8 cellular contexts compared by ENCODE assay signal in genomic region chr17:51260960-51261958, GRCh38. TPM values are rescaled to one million over a fixed set of nuclear protein-coding genes. Genes with fewer than 3 reads are reported as not detected.
DNase-seq lines count a peak whose midpoint lies in the region; ATAC-seq and TF ChIP-seq lines count a peak whose summit lies in the region.

No MANE protein-coding gene starts in this region.

- peaks cover 44% of the 10 kb centered on the region for H3K4me1 ChIP-seq in CD8-positive, alpha-beta memory T cell (ENCODE audit: insufficient read depth, low read length)
- H3K4me1 ChIP-seq in OCI-LY7 (ENCODE audit: insufficient read depth, low read length, poor library complexity, severe bottlenecking) (peaks cover 47% of the 10 kb centered on the region), stomach smooth muscle (ENCODE audit: control insufficient read depth, insufficient read depth, low read length) (peaks cover 23% of the 10 kb centered on the region)

- DNase-seq in CD8-positive, alpha-beta memory T cell, result peak; percentile 79 to 85 (median 80)
- DNase-seq in OCI-LY7 (ENCODE audit: low spot score), result peak; percentile 81
- peak; percentile 59 to 74 for DNase-seq in activated T-helper 1 cell treated with anti-CD3 and anti-CD28 coated beads, Interleukin-2, amount 50 U/mL, for 16 hours (ENCODE audit: low read depth in 1 of 2, low spot score in 1 of 2)
- DNase-seq in fibroblast of the aortic adventitia (ENCODE audit: low read depth), result no peak
- peak; percentile 86 for DNase-seq in nephron progenitor cell

- H3K36me3 ChIP-seq in CD8-positive, alpha-beta memory T cell (ENCODE audit: insufficient read depth, low read length), result no peaks in the 10 kb centered on the region
- H3K36me3 ChIP-seq in OCI-LY7 (ENCODE audit: insufficient read depth, low read length) (peaks cover 63% of the 10 kb centered on the region), stomach smooth muscle (ENCODE audit: control insufficient read depth in 2 of 2, insufficient read depth in 2 of 2, low read length in 2 of 2) (peaks cover 3 to 5% of the 10 kb centered on the region in 2 donors)

- no peaks in the 10 kb centered on the region for H3K27me3 ChIP-seq in CD8-positive, alpha-beta memory T cell (ENCODE audit: insufficient read depth, low read length, poor library complexity, severe bottlenecking)
- H3K27me3 ChIP-seq in stomach smooth muscle (ENCODE audit: control insufficient read depth in 1 of 2, insufficient read depth in 2 of 2, low read length in 2 of 2), result no peaks in the 10 kb centered on the region

- H3K4me2 ChIP-seq in OCI-LY7 (ENCODE audit: low read length), result peak overlapping the region; percentile 87

- H3K27ac ChIP-seq in CD8-positive, alpha-beta memory T cell (ENCODE audit: low read depth, low read length), result peak overlapping the region; percentile 94
- H3K27ac ChIP-seq in OCI-LY7 (ENCODE audit: low read depth, low read length, poor library complexity, severe bottlenecking) (peak overlapping the region; percentile 80), stomach smooth muscle (ENCODE audit: low read length) (peak overlapping the region; percentile 96)

- ATAC-seq in GM19455 (IDR thresholded peaks at IDR 0.05; ENCODE audit: unreplicated experiment) (peak; percentile 66), HG03558 (IDR thresholded peaks at IDR 0.05; ENCODE audit: extremely low read depth, unreplicated experiment) (peak; percentile 25)

- H3K27ac Mint-ChIP-seq in CD8-positive, alpha-beta memory T cell, result peak overlapping the region; percentile 12 to 99 (median 90)
- peak overlapping the region; percentile 1 for H3K27ac Mint-ChIP-seq in nephron progenitor cell

- peaks cover 49% of the 10 kb centered on the region for H4K20me1 ChIP-seq in OCI-LY7 (ENCODE audit: insufficient read depth, low read length)

- H2AFZ ChIP-seq in OCI-LY7 (ENCODE audit: low read length), result peak overlapping the region; percentile 76

- H3K36me3 Mint-ChIP-seq in CD8-positive, alpha-beta memory T cell, result peaks cover 3 to 61% (median 9%) of the 10 kb centered on the region in 3 donors
- peaks cover 46% of the 10 kb centered on the region for H3K36me3 Mint-ChIP-seq in nephron progenitor cell (ENCODE audit: low read depth)

- H3K79me2 ChIP-seq in OCI-LY7 (ENCODE audit: insufficient read depth, low read depth, low read length), result peaks cover 92% of the 10 kb centered on the region

- no peaks in the 10 kb centered on the region for H3K9me3 ChIP-seq in CD8-positive, alpha-beta memory T cell (ENCODE audit: low read length)
- H3K9me3 ChIP-seq in OCI-LY7 (ENCODE audit: low read length), result no peaks in the 10 kb centered on the region
- no peaks in the 10 kb centered on the region for H3K9me3 ChIP-seq in stomach smooth muscle (ENCODE audit: control insufficient read depth in 2 of 2, low read length in 2 of 2)

- no peaks in the 10 kb centered on the region for H3K9me3 Mint-ChIP-seq in CD8-positive, alpha-beta memory T cell
- H3K9me3 Mint-ChIP-seq in nephron progenitor cell, result no peaks in the 10 kb centered on the region

- intact Hi-C loops in OCI-LY7 (cut with micrococcal nuclease; ENCODE audit: unreplicated experiment), result loop anchor here (1.0 to 5.0 kb wide), 4 partner anchors 23 to 394 kb away; partner anchors contain the start of genes NME2 and TOB1

- H3K27me3 Mint-ChIP-seq in CD8-positive, alpha-beta memory T cell, result peaks cover 0 to 2% of the 10 kb centered on the region in 2 donors
- H3K27me3 Mint-ChIP-seq in nephron progenitor cell (ENCODE audit: low read depth, poor library complexity), result no peaks in the 10 kb centered on the region

- peaks cover 54 to 79% (median 73%) of the 10 kb centered on the region in 3 donors for H3K4me1 Mint-ChIP-seq in CD8-positive, alpha-beta memory T cell
- H3K4me1 Mint-ChIP-seq in nephron progenitor cell, result peaks cover 47% of the 10 kb centered on the region

- BruUV-seq in OCI-LY7 (replicated peaks; lab: Mats Ljungman, UMichigan), result no TSS peak

- POLR2A ChIA-PET in CD8-positive, alpha-beta memory T cell (lab: Charles Lee), result interaction anchor here (0.6 to 1.4 kb wide), 2 partner anchors 88 to 141 kb away, joined by 3 to 4 read pairs; partner anchors contain the start of gene SPAG9
- POLR2A ChIA-PET in OCI-LY7 (lab: Charles Lee), result interaction anchor here (0.9 to 1.9 kb wide), 3 partner anchors 11 to 31 kb away, joined by 3 to 9 read pairs (median 4); no protein-coding TSS in a partner anchor

- peak overlapping the region; percentile 96 to 99 (median 98) for H3K4me3 Mint-ChIP-seq in CD8-positive, alpha-beta memory T cell
- H3K4me3 Mint-ChIP-seq in nephron progenitor cell, result peak overlapping the region; percentile 91

- CTCF ChIA-PET in CD8-positive, alpha-beta memory T cell (lab: Charles Lee), result interaction anchor here (1.4 kb wide), 1 partner anchor 184 kb away, joined by 3 read pairs; no protein-coding TSS in a partner anchor
- CTCF ChIA-PET in OCI-LY7 (lab: Charles Lee; ENCODE audit: unreplicated experiment), result no interaction called here

- peak overlapping the region; percentile 99 for H3K4me3 ChIP-seq in CD8-positive, alpha-beta memory T cell (ENCODE audit: low read length)
- H3K4me3 ChIP-seq in OCI-LY7 (ENCODE audit: low read depth, low read length, poor library complexity, severe bottlenecking) (peak overlapping the region; percentile 97), fibroblast of the aortic adventitia (ENCODE audit: low read depth, low read length) (peak overlapping the region; percentile 87), stomach smooth muscle (ENCODE audit: low read length in 2 of 2) (peak overlapping the region; percentile 72 to 92)

- TF ChIP-seq CTCF in OCI-LY7 (conservative IDR thresholded peaks at IDR 0.05; ENCODE audit: low read length), result no peak
- no peak for TF ChIP-seq CTCF in fibroblast of the aortic adventitia (IDR thresholded peaks at IDR 0.05; ENCODE audit: insufficient read depth, low read length)
- TF ChIP-seq CTCF in nephron progenitor cell (IDR thresholded peaks at IDR 0.05), result no peak

- H3K9ac ChIP-seq in stomach smooth muscle (ENCODE audit: low read length in 2 of 2), result peak overlapping the region; percentile 81 to 97

- no peaks in the 10 kb centered on the region for H3K9me2 ChIP-seq in OCI-LY7 (ENCODE audit: insufficient read depth, low read length)

RNA-seq across cellular contexts. Expression of gene UTP18, which starts 0.9 kb away (rescaled TPM):
- 10 to 100 TPM; 80.5 to 82.1 TPM for total RNA-seq in CD8-positive, alpha-beta memory T cell
- polyA plus RNA-seq in CD8-positive, alpha-beta memory T cell, result 50.4 TPM
- total RNA-seq in OCI-LY7 (2014; rRNA removed; shearing (Covaris generic)), result 58.1 and 62.8 TPM in 2 replicates
- 66.6 and 68.3 TPM in 2 replicates for total RNA-seq in OCI-LY7 (2022)
- 41.8 and 80.5 TPM in 2 replicates for total RNA-seq in fibroblast of the aortic adventitia (ENCODE audit: low replicate concordance)

RNA-seq across cellular contexts. Expression of gene MBTD1, which starts 1.4 kb away (rescaled TPM):
- total RNA-seq in CD8-positive, alpha-beta memory T cell, result 1 to 10 TPM; 8.8 to 9.0 TPM
- 3.3 TPM for polyA plus RNA-seq in CD8-positive, alpha-beta memory T cell
- total RNA-seq in OCI-LY7 (2014; rRNA removed; shearing (Covaris generic)), result 17.3 and 21.2 TPM in 2 replicates
- total RNA-seq in OCI-LY7 (2022) (39.1 and 46.9 TPM in 2 replicates), fibroblast of the aortic adventitia (ENCODE audit: low replicate concordance) (13.1 and 15.7 TPM in 2 replicates)
